10 cellular contexts compared by ENCODE assay signal in the genomic region with DNA sequence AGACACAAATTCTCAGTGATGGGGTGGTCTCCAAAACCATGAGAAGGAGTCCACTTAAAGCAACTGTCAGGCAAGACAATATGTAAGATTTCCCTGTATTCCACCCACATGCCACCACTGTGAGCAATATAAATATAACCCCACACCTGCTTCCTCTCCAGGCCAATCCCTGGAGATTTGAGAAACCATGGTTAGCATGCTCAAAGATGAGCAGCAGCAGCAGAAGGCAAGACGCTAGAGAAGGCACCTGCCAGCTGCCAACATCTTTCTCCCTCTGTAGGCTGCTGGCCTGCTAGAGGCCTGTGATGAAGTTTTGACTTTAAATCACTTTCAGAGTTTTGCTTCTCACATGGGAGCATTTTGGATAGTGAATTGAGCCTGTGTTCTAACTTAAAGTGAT. TPM values are rescaled to one million over a fixed set of nuclear protein-coding genes. Genes with fewer than 3 reads are reported as not detected.
DNase-seq lines count a peak whose midpoint lies in the region; ATAC-seq and TF ChIP-seq lines count a peak whose summit lies in the region.
"Had no signal": no experiment of that assay in that cellular context is flagged by ENCODE, and none has a peak within 500 bp of the region (broad histone marks: within the 10 kb centered on the region; RNA-seq: fewer than 3 reads in every experiment).

No MANE protein-coding gene starts in this region.

- H2BK12ac ChIP-seq in H9 (ENCODE audit: insufficient read length, low read depth, low read length): no peak overlapping the region

- no peak overlapping the region for H2BK5ac ChIP-seq in H9 (ENCODE audit: insufficient read length, low read length)

- no peak overlapping the region for H2AK5ac ChIP-seq in H9 (ENCODE audit: insufficient read length, low read length)

- CTCF ChIA-PET in AG04450 (lab: Charles Lee): interaction anchor here (1.1 to 2.6 kb wide), 4 partner anchors 10 to 388 kb away, joined by 3 to 22 read pairs (median 5); no protein-coding TSS in a partner anchor

- H3K27ac Mint-ChIP-seq in nephron progenitor cell: peak overlapping the region; percentile 10
- H3K27ac Mint-ChIP-seq in H9: no peak overlapping the region
- H3K27ac Mint-ChIP-seq: activated naive CD8-positive, alpha-beta T cell treated with anti-CD3 and anti-CD28 coated beads, Interleukin-2, amount 10 ng/mL, durations not matched to agents 7 days and 5 days had no signal

- no peak for TF ChIP-seq POLR2A in NB4 (IDR thresholded peaks at IDR 0.05; ENCODE audit: extremely low read depth, insufficient read length)

- H3T11ph ChIP-seq in H9 (ENCODE audit: low read length): no peak overlapping the region

- peaks cover 28% of the 10 kb centered on the region for H3K36me3 Mint-ChIP-seq in nephron progenitor cell (ENCODE audit: low read depth)
- H3K36me3 Mint-ChIP-seq in H9 (ENCODE audit: insufficient read depth in 1 of 3, low read depth in 3 of 3): peaks cover 7 to 8% (median 7%) of the 10 kb centered on the region in 3 experiments

- H3K56ac ChIP-seq in H9 (ENCODE audit: insufficient read length, low read depth, low read length): no peak overlapping the region

- H3K9me3 ChIP-seq in AG04450 (ENCODE audit: control insufficient read depth, insufficient read depth, low read length): peaks cover 9% of the 10 kb centered on the region
- H3K9me3 ChIP-seq in H9 (ENCODE audit: control insufficient read depth, low read depth, low read length): no peaks in the 10 kb centered on the region

- peaks cover 3% of the 10 kb centered on the region for H3K27me3 Mint-ChIP-seq in nephron progenitor cell (ENCODE audit: low read depth, poor library complexity)
- no peaks in the 10 kb centered on the region; the same call in 1 of the 2 replicates for H3K27me3 Mint-ChIP-seq in H9 (ENCODE audit: low read depth)

- TF ChIP-seq CTCF in AG04450 (IDR thresholded peaks at IDR 0.05; ENCODE audit: low read depth, low read length): no peak
- no peak for TF ChIP-seq CTCF in NB4 (IDR thresholded peaks at IDR 0.05; ENCODE audit: low read depth, low read length)
- no peak for TF ChIP-seq CTCF in coronary artery (IDR thresholded peaks at IDR 0.05)
- no peak for TF ChIP-seq CTCF in nephron progenitor cell (IDR thresholded peaks at IDR 0.05)
- TF ChIP-seq CTCF in H9 (conservative IDR thresholded peaks at IDR 0.05): no peak

- no peak overlapping the region for H4K8ac ChIP-seq in H9 (replicated peaks; ENCODE audit: insufficient read length, low read depth, low read length)

- H4K91ac ChIP-seq in H9 (ENCODE audit: insufficient read length, low read depth, low read length): no peak overlapping the region

- H3K9me3 Mint-ChIP-seq in nephron progenitor cell (peaks cover 18% of the 10 kb centered on the region), H9 (peaks cover 6 to 24% of the 10 kb centered on the region in 2 experiments)

- no peak overlapping the region for H2BK20ac ChIP-seq in H9 (ENCODE audit: low read depth, low read length, poor library complexity, severe bottlenecking)

- H3K23ac ChIP-seq in H9 (ENCODE audit: insufficient read length, low read depth, low read length): no peak overlapping the region

- no peak for DNase-seq in AG04450 (ENCODE audit: low read depth, low spot score)
- DNase-seq in NB4 (ENCODE audit: low read depth): peak; percentile 67
- no peak for DNase-seq in coronary artery (ENCODE audit: low spot score)
- no peak for DNase-seq in nephron progenitor cell
- no peak for DNase-seq in NCI-H2029 treated with DMSO at 0.1 percent for 48 hours (lab: John Stamatoyannopoulos, UW)
- DNase-seq in occipital lobe (lab: John Stamatoyannopoulos, UW): no peak
- no peak for DNase-seq in H9
- DNase-seq: activated CD4-positive, alpha-beta T cell treated with anti-CD3 and anti-CD28 coated beads for 4 hours; activated naive CD8-positive, alpha-beta T cell treated with anti-CD3 and anti-CD28 coated beads, Interleukin-2, amount 10 ng/mL, durations not matched to agents 7 days and 5 days had no signal

- H3K27me3 ChIP-seq in AG04450 (ENCODE audit: control insufficient read depth, insufficient read depth, low read length) (no peaks in the 10 kb centered on the region), H9 (ENCODE audit: insufficient read depth, low read length) (no peaks in the 10 kb centered on the region)

- H3K4ac ChIP-seq in H9 (ENCODE audit: low read depth, low read length): no peak overlapping the region

- H3K79me2 ChIP-seq in H9 (ENCODE audit: insufficient read depth, low read length): no peaks in the 10 kb centered on the region

- no peak overlapping the region for H2BK15ac ChIP-seq in H9 (ENCODE audit: low read depth, low read length)

- no peak overlapping the region for H4K5ac ChIP-seq in H9 (ENCODE audit: insufficient read length, low read depth, low read length)

- H3K4me1 Mint-ChIP-seq in nephron progenitor cell: no peaks in the 10 kb centered on the region
- H3K4me1 Mint-ChIP-seq in H9: 0 out of 4 replicates have a peak, but pooled peaks cover 0 to 3% of the 10 kb centered on the region in 2 experiments

- no peak overlapping the region for H3K18ac ChIP-seq in H9 (ENCODE audit: insufficient read length, low read depth, low read length)

- no peak for ATAC-seq in GM21825 (IDR thresholded peaks at IDR 0.05; ENCODE audit: unreplicated experiment)

- no peak overlapping the region for H3K4me3 Mint-ChIP-seq in nephron progenitor cell
- no peak overlapping the region for H3K4me3 Mint-ChIP-seq in H9
- H3K4me3 Mint-ChIP-seq: activated naive CD8-positive, alpha-beta T cell treated with anti-CD3 and anti-CD28 coated beads, Interleukin-2, amount 10 ng/mL, durations not matched to agents 7 days and 5 days had no signal

- WGBS in H9 (ENCODE audit: extremely low coverage, insufficient read length, low lambda C conversion rate): no CpG with 5 or more reads among the region's 1 CpG

- H3K9ac ChIP-seq in H9 (ENCODE audit: extremely low read depth, insufficient read length, low read length): no peak overlapping the region

- POLR2A ChIA-PET in AG04450 (lab: Yijun Ruan, JAX): interaction anchor here (0.7 to 1.9 kb wide), 3 partner anchors 9 to 61 kb away, joined by 4 to 6 read pairs (median 5); a partner anchor contains a TSS

- no peaks in the 10 kb centered on the region for H3K23me2 ChIP-seq in H9 (ENCODE audit: insufficient read length, low read depth, low read length, poor library complexity, severe bottlenecking)

- no peak overlapping the region for H3K14ac ChIP-seq in H9 (ENCODE audit: insufficient read depth, low read length)

- no peak overlapping the region for H2BK120ac ChIP-seq in H9 (ENCODE audit: low read depth, low read length, poor library complexity, severe bottlenecking)

- no peaks in the 10 kb centered on the region for H4K20me1 ChIP-seq in H9 (ENCODE audit: control insufficient read depth, insufficient read depth, insufficient read length)

- no peaks in the 10 kb centered on the region for H3K4me1 ChIP-seq in H9 (ENCODE audit: insufficient read depth, low read length)

- no peak overlapping the region for H2AFZ ChIP-seq in H9 (ENCODE audit: low read length)

- H3K79me1 ChIP-seq in H9 (ENCODE audit: insufficient read depth, low read depth, low read length, poor library complexity, severe bottlenecking): no peaks in the 10 kb centered on the region

- H3K4me2 ChIP-seq in H9 (ENCODE audit: insufficient read depth, insufficient read length, low read length): no peak overlapping the region

- peak overlapping the region; percentile 92 for H3K27ac ChIP-seq in AG04450 (ENCODE audit: low read depth, low read length)
- peak overlapping the region; percentile 66 to 70 for H3K27ac ChIP-seq in coronary artery
- H3K27ac ChIP-seq in H9 (ENCODE audit: insufficient read length, low read depth, low read length): no peak overlapping the region

- H3K4me3 ChIP-seq in AG04450 (ENCODE audit: low read depth, low read length) (no peak overlapping the region), NB4 (ENCODE audit: low read depth, low read length) (no peak overlapping the region), coronary artery (no peak overlapping the region)

RNA-seq across cellular contexts. Expression of a gene that starts 7.9 kb away (rescaled TPM):
- polyA plus RNA-seq in AG04450 (2011; rRNA removed): 126 and 194 TPM in 2 replicates
- 205 and 289 TPM in 2 replicates for polyA minus RNA-seq in AG04450 (2011; rRNA and poly(A)+ RNA removed)
- total RNA-seq in occipital lobe (75.2 TPM), H9 (2021) (78.5 and 80.5 TPM in 2 replicates)

RNA-seq across cellular contexts. Expression of a gene that starts 26.3 kb away (rescaled TPM):
- polyA plus RNA-seq in AG04450 (2011; rRNA removed): 38.5 and 45.7 TPM in 2 replicates
- 30.6 and 37.9 TPM in 2 replicates for polyA minus RNA-seq in AG04450 (2011; rRNA and poly(A)+ RNA removed)
- total RNA-seq in occipital lobe (147 TPM), H9 (2021) (138 and 142 TPM in 2 replicates)
